In the genomic region with DNA sequence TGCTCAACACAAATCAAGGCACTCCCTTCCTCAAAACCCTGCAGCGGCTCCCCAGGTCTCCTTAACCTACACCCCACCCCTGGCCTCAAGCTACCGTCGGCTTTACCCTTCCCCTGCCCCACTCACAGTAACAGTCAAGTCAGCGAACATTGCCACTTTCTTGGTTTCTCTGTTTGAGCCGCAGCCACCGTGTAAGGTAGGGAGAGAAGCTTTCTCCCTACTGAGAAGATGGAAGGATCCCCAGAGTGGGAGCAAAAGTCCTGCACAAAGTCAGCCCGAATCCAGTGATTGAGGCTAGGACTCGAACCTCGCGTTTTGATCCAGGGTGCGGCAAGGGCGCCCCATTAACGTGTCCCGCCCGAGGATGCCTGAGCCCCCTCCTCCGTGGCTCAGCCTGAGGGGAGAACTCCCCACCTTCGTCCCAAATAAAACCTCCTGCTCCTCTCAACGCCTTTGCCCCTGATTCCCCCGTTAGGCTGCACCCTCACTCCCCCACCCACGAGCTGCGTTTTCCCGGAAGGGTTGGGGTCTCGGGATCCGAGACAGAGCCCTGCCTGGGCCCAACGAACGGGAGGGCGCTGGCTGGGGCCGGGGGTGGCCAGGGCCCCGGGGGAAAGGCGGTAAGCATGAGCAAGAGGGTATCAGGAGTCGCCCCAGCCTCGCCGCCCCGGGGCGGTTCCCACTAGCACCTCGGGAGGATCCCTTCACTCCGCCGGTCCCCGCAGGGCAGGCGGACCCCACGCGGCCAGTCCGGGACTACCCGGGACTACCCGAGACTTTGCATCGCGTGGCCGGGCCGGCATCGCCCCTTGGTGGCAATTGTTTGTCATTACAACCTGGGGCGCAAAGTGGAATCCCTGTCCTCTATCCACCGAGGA, we compare ENCODE assay signal across 8 cellular contexts. TPM values are rescaled to one million over a fixed set of nuclear protein-coding genes. Genes with fewer than 3 reads are reported as not detected.
A peak's percentile ranks its signal among the peaks of the same experiment; 100 is the strongest.
DNase-seq lines count a peak whose midpoint lies in the region; ATAC-seq and TF ChIP-seq lines count a peak whose summit lies in the region.

No MANE protein-coding gene starts in this region.

- H3K27ac Mint-ChIP-seq in activated naive CD4-positive, alpha-beta T cell treated with anti-CD3 and anti-CD28 coated beads for 36 hours: no peak overlapping the region

- peak overlapping the region; percentile 39 for H3K4me3 Mint-ChIP-seq in activated naive CD4-positive, alpha-beta T cell treated with anti-CD3 and anti-CD28 coated beads for 36 hours

- no peaks in the 10 kb centered on the region for H3K9me3 ChIP-seq in HAP-1
- H3K9me3 ChIP-seq in RWPE2 (ENCODE audit: severe bottlenecking): no peaks in the 10 kb centered on the region
- no peaks in the 10 kb centered on the region for H3K9me3 ChIP-seq in osteoblast (ENCODE audit: low read depth, low read length)
- no peaks in the 10 kb centered on the region for H3K9me3 ChIP-seq in upper lobe of right lung

- H3K4me2 ChIP-seq in osteoblast (ENCODE audit: insufficient read depth, low read length): peak overlapping the region; percentile 84

- intact Hi-C loops in activated naive CD4-positive, alpha-beta T cell treated with anti-CD3 and anti-CD28 coated beads for 36 hours (cut with micrococcal nuclease): loop anchor here (1.0 to 2.0 kb wide), 3 partner anchors 50 to 116 kb away; no protein-coding TSS in a partner anchor
- intact Hi-C loops in upper lobe of right lung (cut with DNase I): loop anchor here (10.0 kb wide), 1 partner anchor 50 kb away; a partner anchor contains a TSS

- peak overlapping the region; percentile 81 for H2AFZ ChIP-seq in osteoblast (ENCODE audit: low read length)

- CTCF ChIA-PET in activated naive CD4-positive, alpha-beta T cell treated with anti-CD3 and anti-CD28 coated beads for 36 hours (lab: Charles Lee): interaction anchor here (0.6 to 5.9 kb wide), 8 partner anchors 15 to 116 kb away, joined by 3 to 51 read pairs (median 6); a partner anchor contains a TSS

- H3K27me3 ChIP-seq in HAP-1 (ENCODE audit: low read depth) (no peaks in the 10 kb centered on the region), RWPE2 (ENCODE audit: insufficient read depth, poor library complexity, severe bottlenecking) (peaks cover 4% of the 10 kb centered on the region), osteoblast (ENCODE audit: insufficient read depth, low read length) (peaks cover 14% of the 10 kb centered on the region), upper lobe of right lung (peaks cover 12% of the 10 kb centered on the region)

- H3K79me2 ChIP-seq in osteoblast (ENCODE audit: insufficient read depth, low read length): no peaks in the 10 kb centered on the region

- H3K9me3 Mint-ChIP-seq in activated naive CD4-positive, alpha-beta T cell treated with anti-CD3 and anti-CD28 coated beads for 36 hours: no peaks in the 10 kb centered on the region

- no peaks in the 10 kb centered on the region for H4K20me1 ChIP-seq in osteoblast (ENCODE audit: insufficient read depth, low read length)

- no peaks in the 10 kb centered on the region for H3K36me3 Mint-ChIP-seq in activated naive CD4-positive, alpha-beta T cell treated with anti-CD3 and anti-CD28 coated beads for 36 hours (ENCODE audit: low read depth)

- DNase-seq in C1 segment of cervical spinal cord (lab: John Stamatoyannopoulos, UW): peak in 10 of 14 donors; percentile 6 to 72 (median 27)
- DNase-seq in HAP-1 (ENCODE audit: low spot score in 2 of 2): peak; percentile 50 to 89
- no peak for DNase-seq in RWPE2 (ENCODE audit: low spot score)
- peak; percentile 75 for DNase-seq in activated naive CD4-positive, alpha-beta T cell treated with anti-CD3 and anti-CD28 coated beads for 36 hours
- DNase-seq in glomerular visceral epithelial cell (ENCODE audit: extremely low spot score): peak; percentile 70
- peak; percentile 95 for DNase-seq in osteoblast (ENCODE audit: insufficient read length, low spot score, missing footprints)
- peak; percentile 84 for DNase-seq in upper lobe of right lung

- peak overlapping the region; percentile 34 for H3K4me3 ChIP-seq in HAP-1
- H3K4me3 ChIP-seq in RWPE2 (ENCODE audit: severe bottlenecking): peak overlapping the region; percentile 12
- H3K4me3 ChIP-seq in osteoblast (ENCODE audit: insufficient read depth, low read length): peak overlapping the region; percentile 67
- no peak overlapping the region for H3K4me3 ChIP-seq in upper lobe of right lung

- ATAC-seq in RWPE2 (ENCODE audit: low read depth) (peak; percentile 76), upper lobe of right lung (peak; percentile 85), GM19395 (IDR thresholded peaks at IDR 0.05; ENCODE audit: unreplicated experiment) (no peak)

- TF ChIP-seq CTCF in RWPE2 (IDR thresholded peaks at IDR 0.05; ENCODE audit: poor library complexity, severe bottlenecking) (peak; percentile 84), osteoblast (IDR thresholded peaks at IDR 0.05; ENCODE audit: extremely low read depth, low read depth, low read length) (peak; percentile 78), upper lobe of right lung (IDR thresholded peaks at IDR 0.05) (peak; percentile 82)

- H3K27ac ChIP-seq in RWPE2 (ENCODE audit: poor library complexity, severe bottlenecking): no peak overlapping the region
- no peak overlapping the region for H3K27ac ChIP-seq in osteoblast (ENCODE audit: low read depth, low read length)
- no peak overlapping the region for H3K27ac ChIP-seq in upper lobe of right lung

- H3K4me1 ChIP-seq in HAP-1 (peaks cover 5% of the 10 kb centered on the region; the same call in 1 of the 2 replicates), RWPE2 (ENCODE audit: insufficient read depth, poor library complexity, severe bottlenecking) (peaks cover 5% of the 10 kb centered on the region), osteoblast (ENCODE audit: insufficient read depth, low read length) (peaks cover 17% of the 10 kb centered on the region), upper lobe of right lung (peaks cover 6% of the 10 kb centered on the region)

- peaks cover 8% of the 10 kb centered on the region for H3K27me3 Mint-ChIP-seq in activated naive CD4-positive, alpha-beta T cell treated with anti-CD3 and anti-CD28 coated beads for 36 hours (ENCODE audit: low read depth)

- in situ Hi-C loops in HAP-1 (cut with MboI; ENCODE audit: low sequenced_read_pairs): loop anchor here (5.0 kb wide), 1 partner anchor 52 kb away; a partner anchor contains a TSS

- H3K36me3 ChIP-seq in HAP-1 (replicated peaks) (no peaks in the 10 kb centered on the region), RWPE2 (ENCODE audit: low read depth) (no peaks in the 10 kb centered on the region), osteoblast (ENCODE audit: insufficient read depth, low read length) (no peaks in the 10 kb centered on the region), upper lobe of right lung (no peaks in the 10 kb centered on the region)

- H3K4me1 Mint-ChIP-seq in activated naive CD4-positive, alpha-beta T cell treated with anti-CD3 and anti-CD28 coated beads for 36 hours (ENCODE audit: low read depth): peaks cover 3% of the 10 kb centered on the region

RNA-seq across cellular contexts. Expression of a gene that starts 9.9 kb away (rescaled TPM):
- total RNA-seq in activated naive CD4-positive, alpha-beta T cell treated with anti-CD3 and anti-CD28 coated beads for 36 hours: under 1 TPM; 0.17 to 0.31 TPM
- 0.36 and 0.59 TPM in 2 replicates for total RNA-seq in osteoblast
- total RNA-seq in upper lobe of right lung: 7.1 TPM

RNA-seq across cellular contexts. Expression of a gene that starts 20.3 kb away (rescaled TPM):
- total RNA-seq in activated naive CD4-positive, alpha-beta T cell treated with anti-CD3 and anti-CD28 coated beads for 36 hours: 10 to 100 TPM; 25.6 to 26.7 TPM
- 41.3 and 47.8 TPM in 2 replicates for total RNA-seq in osteoblast
- 27.4 TPM for total RNA-seq in upper lobe of right lung

RNA-seq across cellular contexts. Expression of a gene that starts 40.8 kb away (rescaled TPM):
- not detected for total RNA-seq in activated naive CD4-positive, alpha-beta T cell treated with anti-CD3 and anti-CD28 coated beads for 36 hours
- total RNA-seq in osteoblast (not detected in 2 replicates), upper lobe of right lung (not detected)

RNA-seq across cellular contexts. Expression of a gene that starts 52.2 kb away (rescaled TPM):
- not detected for total RNA-seq in activated naive CD4-positive, alpha-beta T cell treated with anti-CD3 and anti-CD28 coated beads for 36 hours
- total RNA-seq in osteoblast (not detected in 2 replicates), upper lobe of right lung (not detected)
